In the genomic region with DNA sequence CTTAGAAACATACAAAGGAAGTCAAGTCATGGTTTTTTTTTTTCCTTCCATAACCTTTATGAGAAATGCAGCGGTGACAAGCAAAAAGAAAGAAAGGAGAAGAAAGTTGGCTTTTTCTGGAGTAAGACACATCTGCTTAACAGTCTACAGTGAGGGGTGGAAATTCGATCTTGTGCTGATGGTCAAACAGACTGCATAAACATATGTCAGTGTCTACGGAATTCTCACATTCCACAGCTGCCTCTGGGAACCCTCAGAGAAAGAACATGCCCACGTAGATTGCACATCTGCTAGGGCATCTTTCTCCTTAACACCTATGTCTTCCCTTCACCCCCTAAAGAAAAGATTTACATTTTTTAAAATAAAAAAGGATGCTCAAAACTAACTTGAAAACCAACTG, we compare ENCODE assay signal across 13 cellular contexts. TPM values are rescaled to one million over a fixed set of nuclear protein-coding genes. Genes with fewer than 3 reads are reported as not detected.
DNase-seq lines count a peak whose midpoint lies in the region; ATAC-seq and TF ChIP-seq lines count a peak whose summit lies in the region.
"Had no signal": no experiment of that assay in that cellular context is flagged by ENCODE, and none has a peak within 500 bp of the region (broad histone marks: within the 10 kb centered on the region; RNA-seq: fewer than 3 reads in every experiment).

No MANE protein-coding gene starts in this region.

- H3K27me3 ChIP-seq in RWPE2 (ENCODE audit: insufficient read depth, poor library complexity, severe bottlenecking) (no peaks in the 10 kb centered on the region), fibroblast of lung (ENCODE audit: control insufficient read depth, insufficient read depth, low read length) (no peaks in the 10 kb centered on the region)

- DNase-seq in EL: peak; percentile 42
- DNase-seq in RWPE2 (ENCODE audit: low spot score): no peak
- DNase-seq in fibroblast of lung (ENCODE audit: low read depth in 2 of 2): peak; percentile 58 to 82
- no peak for DNase-seq in progenitor cell of endocrine pancreas (ENCODE audit: low spot score, unreplicated experiment)
- DNase-seq in anterior cingulate cortex (lab: John Stamatoyannopoulos, UW): no peak
- DNase-seq: activated CD8-positive, alpha-beta memory T cell treated with anti-CD3 and anti-CD28 coated beads, Interleukin-2, amount 10 ng/mL, durations not matched to agents 7 days and 5 days; NCI-H1436 treated with DMSO at 0.1 percent for 48 hours; OCI-M1; stimulated activated naive CD4-positive, alpha-beta T cell treated with Interleukin-2 at 50 U/mL for 16 hours had no signal

- H3K4me3 ChIP-seq in RWPE2 (ENCODE audit: severe bottlenecking): no peak overlapping the region
- no peak overlapping the region for H3K4me3 ChIP-seq in fibroblast of lung (replicated peaks in 1 of 4; ENCODE audit: control extremely low read depth in 1 of 4, insufficient read depth in 1 of 4, low read depth in 3 of 4, low read length in 4 of 4)

- H3K79me2 ChIP-seq in fibroblast of lung (ENCODE audit: control insufficient read depth, insufficient read depth, low read length): no peaks in the 10 kb centered on the region

- ATAC-seq in RWPE2 (ENCODE audit: low read depth) (peak; percentile 46; the same call in 2 of the 3 replicates), GM21717 (IDR thresholded peaks at IDR 0.05; ENCODE audit: unreplicated experiment) (no peak), HG03342 (IDR thresholded peaks at IDR 0.05; ENCODE audit: unreplicated experiment) (no peak), GM18873 (IDR thresholded peaks at IDR 0.05; ENCODE audit: low FRiP score, unreplicated experiment) (no peak)
- ATAC-seq: activated CD8-positive, alpha-beta memory T cell treated with anti-CD3 and anti-CD28 coated beads, Interleukin-2, amount 10 ng/mL, durations not matched to agents 7 days and 5 days had no signal

- H4K20me1 ChIP-seq in fibroblast of lung (ENCODE audit: control insufficient read depth, extremely low read depth, insufficient read depth, low read length): no peaks in the 10 kb centered on the region

- no peak overlapping the region for H3K27ac ChIP-seq in RWPE2 (ENCODE audit: poor library complexity, severe bottlenecking)
- H3K27ac ChIP-seq in fibroblast of lung (ENCODE audit: insufficient read depth, low read length): no peak overlapping the region

- no peaks in the 10 kb centered on the region for H3K9me3 Mint-ChIP-seq in progenitor cell of endocrine pancreas (ENCODE audit: low read depth)
- H3K9me3 Mint-ChIP-seq: neural crest cell had no signal

- TF ChIP-seq CTCF in RWPE2 (IDR thresholded peaks at IDR 0.05; ENCODE audit: poor library complexity, severe bottlenecking) (no peak), fibroblast of lung (conservative IDR thresholded peaks at IDR 0.05 in 1 of 2, IDR thresholded peaks at IDR 0.05 in 1 of 2; ENCODE audit: low read depth in 1 of 2, low read length in 2 of 2) (no peak), progenitor cell of endocrine pancreas (IDR thresholded peaks at IDR 0.05; ENCODE audit: unreplicated experiment) (no peak)

- peak overlapping the region; percentile 17 for H3K4me3 Mint-ChIP-seq in progenitor cell of endocrine pancreas (ENCODE audit: low read depth)
- H3K4me3 Mint-ChIP-seq: activated CD8-positive, alpha-beta memory T cell treated with anti-CD3 and anti-CD28 coated beads, Interleukin-2, amount 10 ng/mL, durations not matched to agents 7 days and 5 days; neural crest cell had no signal

- H3K9ac ChIP-seq in fibroblast of lung (ENCODE audit: insufficient read depth, low read length): no peak overlapping the region

- H3K4me1 Mint-ChIP-seq in progenitor cell of endocrine pancreas (ENCODE audit: low read depth): peaks cover 25% of the 10 kb centered on the region

- H3K4me1 ChIP-seq in RWPE2 (ENCODE audit: insufficient read depth, poor library complexity, severe bottlenecking): peaks cover 6% of the 10 kb centered on the region
- H3K4me1 ChIP-seq in fibroblast of lung (ENCODE audit: control insufficient read depth, extremely low read depth, insufficient read depth, low read length): no peaks in the 10 kb centered on the region

- no peak overlapping the region for H2AFZ ChIP-seq in fibroblast of lung (ENCODE audit: low read length)

- H3K36me3 ChIP-seq in RWPE2 (ENCODE audit: low read depth) (no peaks in the 10 kb centered on the region), fibroblast of lung (ENCODE audit: control insufficient read depth, insufficient read depth, low read length) (no peaks in the 10 kb centered on the region)

- H3K27me3 Mint-ChIP-seq in progenitor cell of endocrine pancreas: no peaks in the 10 kb centered on the region

- no peaks in the 10 kb centered on the region for H3K36me3 Mint-ChIP-seq in progenitor cell of endocrine pancreas (ENCODE audit: insufficient read depth)
- H3K36me3 Mint-ChIP-seq: activated CD8-positive, alpha-beta memory T cell treated with anti-CD3 and anti-CD28 coated beads, Interleukin-2, amount 10 ng/mL, durations not matched to agents 7 days and 5 days had no signal

- peak overlapping the region; percentile 20 for H3K4me2 ChIP-seq in fibroblast of lung (ENCODE audit: extremely low read depth, insufficient read depth, low read length)

- peak overlapping the region; percentile 82 for H3K27ac Mint-ChIP-seq in progenitor cell of endocrine pancreas
- H3K27ac Mint-ChIP-seq: activated CD8-positive, alpha-beta memory T cell treated with anti-CD3 and anti-CD28 coated beads, Interleukin-2, amount 10 ng/mL, durations not matched to agents 7 days and 5 days had no signal

- H3K9me3 ChIP-seq in RWPE2 (ENCODE audit: severe bottlenecking): no peaks in the 10 kb centered on the region
- H3K9me3 ChIP-seq in fibroblast of lung (ENCODE audit: control insufficient read depth, insufficient read depth, low read depth, low read length): no peaks in the 10 kb centered on the region

RNA-seq across cellular contexts. Expression of gene PROM1, which starts 54.5 kb away (rescaled TPM):
- total RNA-seq in fibroblast of lung (under 0.01 and 0.17 TPM in 2 replicates), progenitor cell of endocrine pancreas (105 and 121 TPM in 2 replicates)
- polyA plus RNA-seq in fibroblast of lung: 0.03 and 0.10 TPM in 2 replicates
- not detected in 2 replicates for polyA plus RNA-seq in fibroblast of lung (2012)
- polyA minus RNA-seq in fibroblast of lung (ENCODE audit: low replicate concordance): not detected in 2 replicates
- total RNA-seq: activated CD8-positive, alpha-beta memory T cell treated with anti-CD3 and anti-CD28 coated beads, Interleukin-2, amount 10 ng/mL, durations not matched to agents 7 days and 5 days had no signal

Comparison
In these comparisons a context has a peak if more than half of its experiments do, and no peak if none do; other contexts are left out.
1. DNase-seq: peak in EL (single experiment) and fibroblast of lung (2 of 2); none in RWPE2 (single experiment), progenitor cell of endocrine pancreas (single experiment) and anterior cingulate cortex (0 of 58).
2. RNA of gene PROM1, which starts 54.5 kb away (total RNA-seq): 105 to 121 TPM in progenitor cell of endocrine pancreas; under 0.01 to 0.17 TPM in fibroblast of lung; every median in the first group is over 10 times any median in the second.